1 cellular context compared by ENCODE assay signal in the genomic region with DNA sequence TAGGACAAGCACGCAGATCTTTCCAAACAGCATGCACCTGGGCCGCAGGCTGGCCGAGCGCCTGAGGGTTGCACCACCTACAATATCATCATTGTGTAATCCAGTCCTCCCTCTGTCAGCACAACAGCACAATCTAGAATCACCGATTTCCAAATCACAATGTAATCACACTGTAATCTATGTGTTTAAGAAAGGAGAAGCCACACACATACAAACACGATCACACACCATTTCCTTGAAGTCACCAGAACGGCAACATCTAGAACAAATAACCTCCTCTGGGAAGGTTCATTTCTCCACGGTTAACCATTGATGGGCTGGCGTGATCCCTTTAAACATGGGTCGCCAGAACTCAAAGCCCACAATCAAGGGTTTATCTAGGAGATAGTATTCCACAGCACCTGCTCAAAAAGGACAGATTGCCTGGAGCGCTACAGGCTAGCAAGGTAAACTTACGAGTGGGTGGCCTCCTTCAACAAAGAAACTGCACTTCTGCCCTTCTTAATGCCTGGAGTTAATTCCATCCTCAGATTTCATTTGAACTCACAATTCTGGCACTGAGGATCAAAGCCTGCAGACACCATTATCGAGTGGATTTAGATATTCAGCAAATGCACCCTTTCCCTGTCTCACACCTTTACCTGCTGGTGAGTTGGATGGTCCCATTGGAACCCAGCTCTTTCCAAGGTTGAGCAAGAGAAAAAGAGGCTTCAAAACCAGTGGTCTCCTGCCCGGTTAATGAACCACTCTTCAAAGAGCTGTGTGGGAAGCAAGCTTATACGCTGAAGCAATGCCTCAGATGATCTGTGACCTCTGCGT.
TF ChIP-seq lines count a peak whose summit lies in the region.

No MANE protein-coding gene starts in this region.

TF ChIP-seq in HepG2, 621 proteins besides CTCF, POLR2A, EP300 and RAD21 (continued from another document and continues in another):
- TF ChIP-seq POGK (CRISPR knock-in tag; conservative IDR thresholded peaks at IDR 0.05) (peak; percentile 76; the same call in 1 of the 2 replicates), ZSCAN30 (CRISPR knock-in tag; IDR thresholded peaks at IDR 0.05) (no peak), GATAD2A (CRISPR knock-in tag; IDR thresholded peaks at IDR 0.05) (peak; percentile 96), ZNF572 (CRISPR knock-in tag; IDR thresholded peaks at IDR 0.05) (no peak), SIX1 (CRISPR knock-in tag; IDR thresholded peaks at IDR 0.05; ENCODE audit: borderline replicate concordance) (peak; percentile 53; the same call in 1 of the 2 replicates), IRX3 (CRISPR knock-in tag; IDR thresholded peaks at IDR 0.05; ENCODE audit: borderline replicate concordance, low read depth) (no peak), ZNF552 (CRISPR knock-in tag; IDR thresholded peaks at IDR 0.05; ENCODE audit: borderline replicate concordance) (peak; percentile 81), ZSCAN12 (CRISPR knock-in tag; IDR thresholded peaks at IDR 0.05) (no peak), SCMH1 (CRISPR knock-in tag; IDR thresholded peaks at IDR 0.05; ENCODE audit: borderline replicate concordance) (no peak), CREM (IDR thresholded peaks at IDR 0.05) (peak; percentile 77), CREM (CRISPR knock-in tag; IDR thresholded peaks at IDR 0.05) (no peak), MEIS2 (CRISPR knock-in tag; IDR thresholded peaks at IDR 0.05) (0 out of 2 replicates have a peak, but pooled peaks have one; percentile 88), NFYC (CRISPR knock-in tag; IDR thresholded peaks at IDR 0.05) (peak; percentile 62), SP4 (CRISPR knock-in tag; IDR thresholded peaks at IDR 0.05) (no peak; the same call in 1 of the 2 replicates), SALL2 (CRISPR knock-in tag; IDR thresholded peaks at IDR 0.05) (0 out of 2 replicates have a peak, but pooled peaks have one; percentile 15), ZNF670 (CRISPR knock-in tag; IDR thresholded peaks at IDR 0.05; ENCODE audit: borderline replicate concordance) (peak; percentile 34; the same call in 1 of the 2 replicates), ZBTB21 (CRISPR knock-in tag; IDR thresholded peaks at IDR 0.05) (peak; percentile 52; the same call in 1 of the 2 replicates), XBP1 (CRISPR knock-in tag; IDR thresholded peaks at IDR 0.05) (peak; percentile 69; the same call in 1 of the 2 replicates), TFDP1 (CRISPR knock-in tag; IDR thresholded peaks at IDR 0.05; ENCODE audit: borderline replicate concordance) (peak; percentile 77; the same call in 1 of the 2 replicates), ISL2 (CRISPR knock-in tag; IDR thresholded peaks at IDR 0.05) (peak; percentile 96), SP2 (CRISPR knock-in tag; IDR thresholded peaks at IDR 0.05) (no peak)
- TF ChIP-seq, protein P1, sequence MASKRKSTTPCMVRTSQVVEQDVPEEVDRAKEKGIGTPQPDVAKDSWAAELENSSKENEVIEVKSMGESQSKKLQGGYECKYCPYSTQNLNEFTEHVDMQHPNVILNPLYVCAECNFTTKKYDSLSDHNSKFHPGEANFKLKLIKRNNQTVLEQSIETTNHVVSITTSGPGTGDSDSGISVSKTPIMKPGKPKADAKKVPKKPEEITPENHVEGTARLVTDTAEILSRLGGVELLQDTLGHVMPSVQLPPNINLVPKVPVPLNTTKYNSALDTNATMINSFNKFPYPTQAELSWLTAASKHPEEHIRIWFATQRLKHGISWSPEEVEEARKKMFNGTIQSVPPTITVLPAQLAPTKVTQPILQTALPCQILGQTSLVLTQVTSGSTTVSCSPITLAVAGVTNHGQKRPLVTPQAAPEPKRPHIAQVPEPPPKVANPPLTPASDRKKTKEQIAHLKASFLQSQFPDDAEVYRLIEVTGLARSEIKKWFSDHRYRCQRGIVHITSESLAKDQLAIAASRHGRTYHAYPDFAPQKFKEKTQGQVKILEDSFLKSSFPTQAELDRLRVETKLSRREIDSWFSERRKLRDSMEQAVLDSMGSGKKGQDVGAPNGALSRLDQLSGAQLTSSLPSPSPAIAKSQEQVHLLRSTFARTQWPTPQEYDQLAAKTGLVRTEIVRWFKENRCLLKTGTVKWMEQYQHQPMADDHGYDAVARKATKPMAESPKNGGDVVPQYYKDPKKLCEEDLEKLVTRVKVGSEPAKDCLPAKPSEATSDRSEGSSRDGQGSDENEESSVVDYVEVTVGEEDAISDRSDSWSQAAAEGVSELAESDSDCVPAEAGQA (IDR thresholded peaks at IDR 0.05; ENCODE audit: low read depth) = no peak; the same call in 1 of the 2 replicates
- TF ChIP-seq, protein P1 (CRISPR knock-in tag; IDR thresholded peaks at IDR 0.05; ENCODE audit: borderline replicate concordance) = no peak; the same call in 1 of the 2 replicates
- TF ChIP-seq, protein P2, sequence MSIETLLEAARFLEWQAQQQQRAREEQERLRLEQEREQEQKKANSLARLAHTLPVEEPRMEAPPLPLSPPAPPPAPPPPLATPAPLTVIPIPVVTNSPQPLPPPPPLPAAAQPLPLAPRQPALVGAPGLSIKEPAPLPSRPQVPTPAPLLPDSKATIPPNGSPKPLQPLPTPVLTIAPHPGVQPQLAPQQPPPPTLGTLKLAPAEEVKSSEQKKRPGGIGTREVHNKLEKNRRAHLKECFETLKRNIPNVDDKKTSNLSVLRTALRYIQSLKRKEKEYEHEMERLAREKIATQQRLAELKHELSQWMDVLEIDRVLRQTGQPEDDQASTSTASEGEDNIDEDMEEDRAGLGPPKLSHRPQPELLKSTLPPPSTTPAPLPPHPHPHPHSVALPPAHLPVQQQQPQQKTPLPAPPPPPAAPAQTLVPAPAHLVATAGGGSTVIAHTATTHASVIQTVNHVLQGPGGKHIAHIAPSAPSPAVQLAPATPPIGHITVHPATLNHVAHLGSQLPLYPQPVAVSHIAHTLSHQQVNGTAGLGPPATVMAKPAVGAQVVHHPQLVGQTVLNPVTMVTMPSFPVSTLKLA (IDR thresholded peaks at IDR 0.05) = no peak
- TF ChIP-seq, protein P3, sequence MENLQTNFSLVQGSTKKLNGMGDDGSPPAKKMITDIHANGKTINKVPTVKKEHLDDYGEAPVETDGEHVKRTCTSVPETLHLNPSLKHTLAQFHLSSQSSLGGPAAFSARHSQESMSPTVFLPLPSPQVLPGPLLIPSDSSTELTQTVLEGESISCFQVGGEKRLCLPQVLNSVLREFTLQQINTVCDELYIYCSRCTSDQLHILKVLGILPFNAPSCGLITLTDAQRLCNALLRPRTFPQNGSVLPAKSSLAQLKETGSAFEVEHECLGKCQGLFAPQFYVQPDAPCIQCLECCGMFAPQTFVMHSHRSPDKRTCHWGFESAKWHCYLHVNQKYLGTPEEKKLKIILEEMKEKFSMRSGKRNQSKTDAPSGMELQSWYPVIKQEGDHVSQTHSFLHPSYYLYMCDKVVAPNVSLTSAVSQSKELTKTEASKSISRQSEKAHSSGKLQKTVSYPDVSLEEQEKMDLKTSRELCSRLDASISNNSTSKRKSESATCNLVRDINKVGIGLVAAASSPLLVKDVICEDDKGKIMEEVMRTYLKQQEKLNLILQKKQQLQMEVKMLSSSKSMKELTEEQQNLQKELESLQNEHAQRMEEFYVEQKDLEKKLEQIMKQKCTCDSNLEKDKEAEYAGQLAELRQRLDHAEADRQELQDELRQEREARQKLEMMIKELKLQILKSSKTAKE (CRISPR knock-in tag; IDR thresholded peaks at IDR 0.05; ENCODE audit: borderline replicate concordance) = peak; percentile 44; the same call in 1 of the 2 replicates
- TF ChIP-seq, protein P4, sequence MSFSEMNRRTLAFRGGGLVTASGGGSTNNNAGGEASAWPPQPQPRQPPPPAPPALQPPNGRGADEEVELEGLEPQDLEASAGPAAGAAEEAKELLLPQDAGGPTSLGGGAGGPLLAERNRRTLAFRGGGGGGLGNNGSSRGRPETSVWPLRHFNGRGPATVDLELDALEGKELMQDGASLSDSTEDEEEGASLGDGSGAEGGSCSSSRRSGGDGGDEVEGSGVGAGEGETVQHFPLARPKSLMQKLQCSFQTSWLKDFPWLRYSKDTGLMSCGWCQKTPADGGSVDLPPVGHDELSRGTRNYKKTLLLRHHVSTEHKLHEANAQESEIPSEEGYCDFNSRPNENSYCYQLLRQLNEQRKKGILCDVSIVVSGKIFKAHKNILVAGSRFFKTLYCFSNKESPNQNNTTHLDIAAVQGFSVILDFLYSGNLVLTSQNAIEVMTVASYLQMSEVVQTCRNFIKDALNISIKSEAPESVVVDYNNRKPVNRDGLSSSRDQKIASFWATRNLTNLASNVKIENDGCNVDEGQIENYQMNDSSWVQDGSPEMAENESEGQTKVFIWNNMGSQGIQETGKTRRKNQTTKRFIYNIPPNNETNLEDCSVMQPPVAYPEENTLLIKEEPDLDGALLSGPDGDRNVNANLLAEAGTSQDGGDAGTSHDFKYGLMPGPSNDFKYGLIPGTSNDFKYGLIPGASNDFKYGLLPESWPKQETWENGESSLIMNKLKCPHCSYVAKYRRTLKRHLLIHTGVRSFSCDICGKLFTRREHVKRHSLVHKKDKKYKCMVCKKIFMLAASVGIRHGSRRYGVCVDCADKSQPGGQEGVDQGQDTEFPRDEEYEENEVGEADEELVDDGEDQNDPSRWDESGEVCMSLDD (CRISPR knock-in tag; IDR thresholded peaks at IDR 0.05; ENCODE audit: borderline replicate concordance) = no peak; the same call in 1 of the 2 replicates
- TF ChIP-seq, protein P5, sequence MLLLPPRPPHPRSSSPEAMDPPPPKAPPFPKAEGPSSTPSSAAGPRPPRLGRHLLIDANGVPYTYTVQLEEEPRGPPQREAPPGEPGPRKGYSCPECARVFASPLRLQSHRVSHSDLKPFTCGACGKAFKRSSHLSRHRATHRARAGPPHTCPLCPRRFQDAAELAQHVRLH (CRISPR knock-in tag; IDR thresholded peaks at IDR 0.05; ENCODE audit: borderline replicate concordance, low read depth) = peak; percentile 80; the same call in 1 of the 2 replicates
- TF ChIP-seq, protein P6, sequence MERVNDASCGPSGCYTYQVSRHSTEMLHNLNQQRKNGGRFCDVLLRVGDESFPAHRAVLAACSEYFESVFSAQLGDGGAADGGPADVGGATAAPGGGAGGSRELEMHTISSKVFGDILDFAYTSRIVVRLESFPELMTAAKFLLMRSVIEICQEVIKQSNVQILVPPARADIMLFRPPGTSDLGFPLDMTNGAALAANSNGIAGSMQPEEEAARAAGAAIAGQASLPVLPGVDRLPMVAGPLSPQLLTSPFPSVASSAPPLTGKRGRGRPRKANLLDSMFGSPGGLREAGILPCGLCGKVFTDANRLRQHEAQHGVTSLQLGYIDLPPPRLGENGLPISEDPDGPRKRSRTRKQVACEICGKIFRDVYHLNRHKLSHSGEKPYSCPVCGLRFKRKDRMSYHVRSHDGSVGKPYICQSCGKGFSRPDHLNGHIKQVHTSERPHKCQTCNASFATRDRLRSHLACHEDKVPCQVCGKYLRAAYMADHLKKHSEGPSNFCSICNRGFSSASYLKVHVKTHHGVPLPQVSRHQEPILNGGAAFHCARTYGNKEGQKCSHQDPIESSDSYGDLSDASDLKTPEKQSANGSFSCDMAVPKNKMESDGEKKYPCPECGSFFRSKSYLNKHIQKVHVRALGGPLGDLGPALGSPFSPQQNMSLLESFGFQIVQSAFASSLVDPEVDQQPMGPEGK (CRISPR knock-in tag; IDR thresholded peaks at IDR 0.05) = peak; percentile 79
